15 cellular contexts compared by ENCODE assay signal in genomic region chr20:9214676-9215075, GRCh38.
DNase-seq lines count a peak whose midpoint lies in the region; ATAC-seq, FAIRE-seq and TF ChIP-seq lines count a peak whose summit lies in the region.
"Had no signal": no experiment of that assay in that cellular context is flagged by ENCODE, and none has a peak within 500 bp of the region (broad histone marks: within the 10 kb centered on the region; RNA-seq: fewer than 3 reads in every experiment).

No MANE protein-coding gene starts in this region.

- H3K4me2 ChIP-seq in A549: no peak overlapping the region

- POLR2A ChIA-PET in A549 (lab: Yijun Ruan, JAX): no interaction called here

- H3K27ac ChIP-seq in A549 (peak overlapping the region in 1 of 2 experiments; percentile 48; a peak in 3 of 6 replicates), tibial nerve (no peak overlapping the region)
- H3K27ac ChIP-seq: pancreas had no signal

- TF ChIP-seq CTCF in A549 (IDR thresholded peaks at IDR 0.05) (no peak), fibroblast of villous mesenchyme (IDR thresholded peaks at IDR 0.05; ENCODE audit: insufficient read depth, low read depth, low read length) (no peak), tibial nerve (IDR thresholded peaks at IDR 0.05) (no peak)

- H3K4me3 ChIP-seq in A549 (no peak overlapping the region), fibroblast of villous mesenchyme (ENCODE audit: low read depth, low read length) (no peak overlapping the region), tibial nerve (no peak overlapping the region)
- H3K4me3 ChIP-seq: pancreas had no signal

- H3K9me3 ChIP-seq in A549 (no peaks in the 10 kb centered on the region), tibial nerve (no peaks in the 10 kb centered on the region)
- H3K9me3 ChIP-seq: pancreas had no signal

- TF ChIP-seq EP300 in A549 (IDR thresholded peaks at IDR 0.05) (no peak), tibial nerve (IDR thresholded peaks at IDR 0.05) (no peak)

- WGBS in A549 (ENCODE audit: missing lambda C conversion rate): 83% methylated on average over 3 of the region's 3 CpGs
- 65 to 72% methylated on average over 3 of the region's 3 CpGs for WGBS in tibial nerve, 2 donors

- DNase-seq in A549 (ENCODE audit: low read depth in 1 of 2, low spot score in 1 of 2): peak in 1 of 2 experiments; percentile 34
- DNase-seq in H4 (ENCODE audit: low spot score): peak; percentile 33
- DNase-seq in amniotic epithelial cell (ENCODE audit: low read depth): peak; percentile 99
- DNase-seq in fibroblast of villous mesenchyme (ENCODE audit: low read depth): peak; percentile 95
- no peak for DNase-seq in cerebellar nuclear complex (lab: John Stamatoyannopoulos, UW)
- no peak for DNase-seq in tibial nerve (ENCODE audit: low spot score in 2 of 2)
- no peak for DNase-seq in anterior cingulate cortex (lab: John Stamatoyannopoulos, UW)
- DNase-seq: activated naive CD4-positive, alpha-beta T cell treated with anti-CD3 and anti-CD28 coated beads, Interleukin-2, amount 50 U/mL, for 16 hours; hippocampal formation; NCI-H1092 treated with DMSO at 0.1 percent for 48 hours; NCI-H345; pancreas; stimulated activated CD4-positive, alpha-beta T cell treated with anti-CD3 and anti-CD28 coated beads, Interleukin-2, amount 100 ng/mL, for 24 hours had no signal

- FAIRE-seq in A549 (lab: Jason Lieb, UNC): peak; percentile 54
- FAIRE-seq: pancreas had no signal

- TF ChIP-seq POLR2A in A549 (IDR thresholded peaks at IDR 0.05; ENCODE audit: low read length) (no peak), tibial nerve (IDR thresholded peaks at IDR 0.05) (no peak)

- ATAC-seq in A549 (no peak), HG02763 (IDR thresholded peaks at IDR 0.05; ENCODE audit: unreplicated experiment) (no peak)
- ATAC-seq: stimulated activated memory B cell treated with anti-CD40 and anti-IgM and Interleukin-4, amounts not matched to agents 10 μg/mL and 1 μg/mL and 100 μg/mL, for 72 hours had no signal

- H3K27me3 ChIP-seq in tibial nerve: no peaks in the 10 kb centered on the region
- H3K27me3 ChIP-seq: pancreas had no signal

- CTCF ChIA-PET in A549 (lab: Yijun Ruan, JAX): interaction anchor here (0.9 to 1.3 kb wide), 6 partner anchors 8 to 425 kb away, joined by 3 to 4 read pairs (median 3); no protein-coding TSS in a partner anchor

- H3K4me1 ChIP-seq in A549 (peaks cover 25% of the 10 kb centered on the region), tibial nerve (no peaks in the 10 kb centered on the region)
- H3K4me1 ChIP-seq: pancreas had no signal

- no peak for TF ChIP-seq RAD21 in A549 (conservative IDR thresholded peaks at IDR 0.05 in 1 of 2, IDR thresholded peaks at IDR 0.05 in 1 of 2)

- H3K36me3 ChIP-seq in tibial nerve: no peaks in the 10 kb centered on the region
- H3K36me3 ChIP-seq: pancreas had no signal

TF ChIP-seq in A549, 52 proteins besides CTCF, POLR2A, EP300 and RAD21:
- no peak for TF ChIP-seq ZC3H11A (IDR thresholded peaks at IDR 0.05)
- TF ChIP-seq HOXB5 (CRISPR knock-in tag; IDR thresholded peaks at IDR 0.05): 0 out of 2 replicates have a peak, but pooled peaks have one; percentile 29
- peak; percentile 60 to 66; a peak in 3 of 4 replicates for TF ChIP-seq CEBPB (IDR thresholded peaks at IDR 0.05)
- no peak for TF ChIP-seq JUN (IDR thresholded peaks at IDR 0.05)
TF ChIP-seq in A549: peak in this region for 2.

Comparison
In these comparisons a context has a peak if more than half of its experiments do, and no peak if none do; other contexts are left out.
1. DNase-seq: peak in H4 (single experiment), amniotic epithelial cell (single experiment) and fibroblast of villous mesenchyme (single experiment); none in cerebellar nuclear complex (0 of 2), tibial nerve (0 of 2) and anterior cingulate cortex (0 of 58).